Comparison of ENCODE assay signal across 8 cellular contexts in genomic region chr2:24075915-24076848, GRCh38. TPM values are rescaled to one million over a fixed set of nuclear protein-coding genes. Genes with fewer than 3 reads are reported as not detected.
DNase-seq lines count a peak whose midpoint lies in the region; ATAC-seq and TF ChIP-seq lines count a peak whose summit lies in the region.

TSS of gene SF3B6 (minus strand) at chr2:24076326. CDS start at chr2:24076229, 97 bp downstream.

- intact Hi-C loops in CD14-positive monocyte (cut with micrococcal nuclease), result no loop called here
- intact Hi-C loops in left lung (cut with DNase I), result no loop called here

- peaks cover 0 to 50% of the 10 kb centered on the region in 2 donors for H3K36me3 ChIP-seq in left lung

- H3K4me1 ChIP-seq in left lung, result peaks cover 14 to 39% of the 10 kb centered on the region in 2 donors

- no peaks in the 10 kb centered on the region for H3K27me3 ChIP-seq in left lung

- H3K27ac ChIP-seq in left lung, result peak within 1 kb of the TSS; percentile 87 to 94

- H3K9me3 ChIP-seq in left lung, result no peaks in the 10 kb centered on the region

- peak within 1 kb of the TSS; percentile 52 to 88 for H3K4me3 ChIP-seq in left lung

- H3K4me1 Mint-ChIP-seq in CD14-positive monocyte, result peaks cover 27% of the 10 kb centered on the region

- ATAC-seq in GM19397 (IDR thresholded peaks at IDR 0.05; ENCODE audit: unreplicated experiment) (peak; percentile 94), HG03571 (IDR thresholded peaks at IDR 0.05; ENCODE audit: unreplicated experiment) (peak; percentile 95), left lung (peak; percentile 89)

- peak within 1 kb of the TSS; percentile 94 to 99 (median 98) for H3K27ac Mint-ChIP-seq in CD14-positive monocyte

- DNase-seq in CD14-positive monocyte (ENCODE audit: low spot score) (peak; percentile 99), NCI-H82 (lab: John Stamatoyannopoulos, UW) (peak; percentile 100), dermis blood vessel endothelial cell (peak; percentile 98), left lung (peak; percentile 99 to 100)
- peak; percentile 100 for DNase-seq in activated CD4-positive, alpha-beta T cell treated with anti-CD3 and anti-CD28 coated beads, Interleukin-2, amount 50 U/mL, for 48 hours
- peak; percentile 98 for DNase-seq in stimulated activated CD4-positive, alpha-beta T cell treated with anti-CD3 and anti-CD28 coated beads, Interleukin-2, amount 100 ng/mL, for 48 hours

- TF ChIP-seq CTCF in CD14-positive monocyte (IDR thresholded peaks at IDR 0.05) (no peak), left lung (IDR thresholded peaks at IDR 0.05) (no peak)

- H3K9me3 Mint-ChIP-seq in CD14-positive monocyte, result peaks cover 0 to under 1% (median 0%) of the 10 kb centered on the region in 7 donors

- H3K4me3 Mint-ChIP-seq in CD14-positive monocyte, result peak within 1 kb of the TSS; percentile 95 to 100

- H3K27me3 Mint-ChIP-seq in CD14-positive monocyte (ENCODE audit: low read depth in 3 of 3), result no peaks in the 10 kb centered on the region

- peaks cover 17 to 38% of the 10 kb centered on the region in 2 donors for H3K36me3 Mint-ChIP-seq in CD14-positive monocyte

RNA-seq across cellular contexts. Expression of gene SF3B6, which starts in this region (rescaled TPM):
- 100 to 1,000 TPM; 146 to 172 TPM for polyA plus RNA-seq in CD14-positive monocyte
- total RNA-seq in dermis blood vessel endothelial cell (113 and 165 TPM in 2 replicates), left lung (10 to 100 TPM; 69.0 to 70.0 TPM)

Comparison
In these comparisons a context has a peak if more than half of its experiments do, and no peak if none do; other contexts are left out.
1. Peak in every context shown above with its lines: DNase-seq, ATAC-seq, H3K4me3 ChIP-seq and H3K27ac ChIP-seq.